Comparison of ENCODE assay signal across 20 cellular contexts in genomic region chr19:6246174-6247006, GRCh38.
"Had no signal": no experiment of that assay in that cellular context is flagged by ENCODE, and none has a peak within 500 bp of the region (broad histone marks: within the 10 kb centered on the region; RNA-seq: fewer than 3 reads in every experiment).

No MANE protein-coding gene starts in this region.

- H3K9me3 ChIP-seq: prostate gland, right atrium auricular region, thoracic aorta had no signal

- H3K4me3 Mint-ChIP-seq: activated B cell treated with CpG ODN at 0.5 μM for 24 hours; activated CD4-positive, alpha-beta memory T cell treated with anti-CD3 and anti-CD28 coated beads for 36 hours; activated naive CD8-positive, alpha-beta T cell treated with anti-CD3 and anti-CD28 coated beads, Interleukin-2, amount 10 ng/mL, durations not matched to agents 7 days and 5 days; effector memory CD8-positive, alpha-beta T cell; neural crest cell had no signal

- ATAC-seq: effector memory CD8-positive, alpha-beta T cell; left colon had no signal

- H3K9me3 Mint-ChIP-seq: activated CD4-positive, alpha-beta memory T cell treated with anti-CD3 and anti-CD28 coated beads for 36 hours; activated T-helper 2 cell treated with anti-CD3 and anti-CD28 coated beads, Interferon-gamma antibody, Interleukin-2, Interleukin-4, amounts not matched to agents 10 μg/mL and 5 μg/mL and 100 μg/mL, durations not matched to agents 14 hours and 24 hours and 36 hours; effector memory CD8-positive, alpha-beta T cell had no signal

- H3K4me2 ChIP-seq: hepatocyte had no signal

- H3K27ac Mint-ChIP-seq: activated B cell treated with CpG ODN at 0.5 μM for 24 hours; activated CD4-positive, alpha-beta memory T cell treated with anti-CD3 and anti-CD28 coated beads for 36 hours; activated naive CD8-positive, alpha-beta T cell treated with anti-CD3 and anti-CD28 coated beads, Interleukin-2, amount 10 ng/mL, durations not matched to agents 7 days and 5 days had no signal

- H3K36me3 ChIP-seq: prostate gland, right atrium auricular region, thoracic aorta had no signal

- H3K27ac ChIP-seq: cardiac muscle cell, hepatocyte, prostate gland, right atrium auricular region, skin epidermis, thoracic aorta had no signal

- H3K27me3 Mint-ChIP-seq: activated B cell treated with CpG ODN at 0.5 μM for 24 hours; activated CD4-positive, alpha-beta memory T cell treated with anti-CD3 and anti-CD28 coated beads for 36 hours; activated naive CD8-positive, alpha-beta T cell treated with anti-CD3 and anti-CD28 coated beads, Interleukin-2, amount 10 ng/mL, durations not matched to agents 7 days and 5 days; effector memory CD8-positive, alpha-beta T cell had no signal

- DNase-seq: activated B cell treated with CpG ODN at 0.5 μM for 24 hours; activated CD4-positive, alpha-beta memory T cell treated with anti-CD3 and anti-CD28 coated beads for 36 hours; activated CD4-positive, alpha-beta T cell treated with anti-CD3 and anti-CD28 coated beads for 4 hours; activated naive CD4-positive, alpha-beta T cell treated with Interleukin-2 at 50 U/mL for 16 hours; activated naive CD8-positive, alpha-beta T cell treated with anti-CD3 and anti-CD28 coated beads, Interleukin-2, amount 10 ng/mL, durations not matched to agents 7 days and 5 days; activated T-cell treated with anti-CD3 and anti-CD28 coated beads, Interleukin-2, amount 50 U/mL, for 1 hour; amygdala; effector memory CD8-positive, alpha-beta T cell; foreskin fibroblast; left colon; stimulated activated CD4-positive, alpha-beta T cell treated with anti-CD3 and anti-CD28 coated beads, Interleukin-15, amount 100 ng/mL, for 24 hours; stimulated activated CD4-positive, alpha-beta T cell treated with anti-CD3 and anti-CD28 coated beads, Interleukin-2, amount 100 ng/mL, for 48 hours had no signal

- H3K4me3 ChIP-seq: cardiac muscle cell, hepatocyte, prostate gland, right atrium auricular region, skin epidermis, thoracic aorta had no signal

- H3K27me3 ChIP-seq: cardiac muscle cell, hepatocyte, right atrium auricular region had no signal
